ENCODE assay signal across 1 cellular context in the genomic region with DNA sequence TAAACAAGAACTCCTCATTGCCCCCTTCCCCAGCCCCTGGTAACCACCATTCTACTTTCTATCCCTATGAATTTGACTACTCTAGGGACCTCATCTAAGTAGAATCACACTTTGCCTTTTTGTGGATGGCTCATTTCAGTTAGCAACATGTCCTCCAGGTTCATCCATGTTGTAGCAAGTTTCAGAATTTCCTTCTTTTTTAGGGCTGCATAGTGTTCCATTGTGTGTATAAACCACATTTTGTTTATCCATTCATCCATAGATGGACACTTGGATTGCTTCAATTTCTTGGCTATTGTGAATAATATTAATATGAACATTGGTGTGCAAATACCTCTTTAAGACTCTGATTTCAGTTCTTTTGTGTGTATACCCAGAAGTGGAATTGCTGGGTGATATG.
TF ChIP-seq lines count a peak whose summit lies in the region.

No MANE protein-coding gene starts in this region.

TF ChIP-seq in K562, 482 proteins besides CTCF, POLR2A, EP300 and RAD21:
- no peak for TF ChIP-seq ZNF586 (CRISPR knock-in tag; conservative IDR thresholded peaks at IDR 0.05)
- TF ChIP-seq RBM25 (IDR thresholded peaks at IDR 0.05; ENCODE audit: low read depth, low read length, severe bottlenecking) = peak; percentile 30
- TF ChIP-seq ZEB2 (IDR thresholded peaks at IDR 0.05) = no peak
- no peak for TF ChIP-seq CBFB (CRISPR knock-in tag; IDR thresholded peaks at IDR 0.05)
- TF ChIP-seq ZNF146 (CRISPR knock-in tag; IDR thresholded peaks at IDR 0.05; ENCODE audit: unreplicated experiment) = peak; percentile 80
TF ChIP-seq in K562: peak in this region for 2.
